In genomic region chr16:81284995-81285600, GRCh38 we compare ENCODE assay signal across 1 cellular context.
TF ChIP-seq lines count a peak whose summit lies in the region.

No MANE protein-coding gene starts in this region.

TF ChIP-seq in GM23338, 12 proteins besides CTCF, POLR2A, EP300 and RAD21 (continued from another document):
- TF ChIP-seq ETS1 (IDR thresholded peaks at IDR 0.05) (no peak), EZH2 (IDR thresholded peaks at IDR 0.05; ENCODE audit: low read depth, unreplicated experiment) (no peak), ZNF114 (CRISPR knock-in tag; IDR thresholded peaks at IDR 0.05) (no peak)
